1 cellular context compared by ENCODE assay signal in the genomic region with DNA sequence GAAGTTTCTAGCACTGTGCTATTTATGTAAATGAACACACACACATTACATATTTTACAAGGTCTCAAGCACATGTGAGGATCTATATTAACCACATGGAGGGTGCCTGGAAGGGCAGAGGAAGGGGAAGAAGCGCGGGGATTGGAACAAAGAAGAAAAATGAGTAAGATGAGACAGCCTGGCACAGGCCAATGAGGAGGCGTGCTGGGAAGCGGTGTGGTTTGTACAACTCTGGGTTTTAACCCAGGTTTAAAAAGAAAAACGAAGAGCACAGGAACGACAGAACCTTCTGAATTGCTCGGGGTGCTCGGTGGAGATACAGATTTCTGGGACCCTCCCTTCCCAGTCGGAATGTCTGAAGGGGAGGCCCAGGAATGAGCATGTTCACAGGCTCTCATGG.
TF ChIP-seq lines count a peak whose summit lies in the region.

No MANE protein-coding gene starts in this region.

TF ChIP-seq in HepG2, 621 proteins besides CTCF, POLR2A, EP300 and RAD21:
- no peak for TF ChIP-seq ZNF230 (CRISPR knock-in tag; IDR thresholded peaks at IDR 0.05)
- TF ChIP-seq, protein P1, sequence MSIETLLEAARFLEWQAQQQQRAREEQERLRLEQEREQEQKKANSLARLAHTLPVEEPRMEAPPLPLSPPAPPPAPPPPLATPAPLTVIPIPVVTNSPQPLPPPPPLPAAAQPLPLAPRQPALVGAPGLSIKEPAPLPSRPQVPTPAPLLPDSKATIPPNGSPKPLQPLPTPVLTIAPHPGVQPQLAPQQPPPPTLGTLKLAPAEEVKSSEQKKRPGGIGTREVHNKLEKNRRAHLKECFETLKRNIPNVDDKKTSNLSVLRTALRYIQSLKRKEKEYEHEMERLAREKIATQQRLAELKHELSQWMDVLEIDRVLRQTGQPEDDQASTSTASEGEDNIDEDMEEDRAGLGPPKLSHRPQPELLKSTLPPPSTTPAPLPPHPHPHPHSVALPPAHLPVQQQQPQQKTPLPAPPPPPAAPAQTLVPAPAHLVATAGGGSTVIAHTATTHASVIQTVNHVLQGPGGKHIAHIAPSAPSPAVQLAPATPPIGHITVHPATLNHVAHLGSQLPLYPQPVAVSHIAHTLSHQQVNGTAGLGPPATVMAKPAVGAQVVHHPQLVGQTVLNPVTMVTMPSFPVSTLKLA (IDR thresholded peaks at IDR 0.05), result peak; percentile 82
TF ChIP-seq in HepG2: peak in this region for 1.
